In genomic region chr1:234923626-234924025, GRCh38 we compare ENCODE assay signal across 14 cellular contexts.
"Had no signal": no experiment of that assay in that cellular context is flagged by ENCODE, and none has a peak within 500 bp of the region (broad histone marks: within the 10 kb centered on the region; RNA-seq: fewer than 3 reads in every experiment).

No MANE protein-coding gene starts in this region.

- H3K27ac ChIP-seq: lower lobe of right lung, ovary had no signal

- DNase-seq: activated naive CD4-positive, alpha-beta T cell; activated T-cell treated with anti-CD3 and anti-CD28 coated beads, Interleukin-2, amount 50 U/mL, for 4 hours; effector CD4-positive, alpha-beta T cell; lower lobe of right lung; mucosa of descending colon; naive thymus-derived CD8-positive, alpha-beta T cell; SHP77; stimulated activated CD4-positive, alpha-beta T cell treated with anti-CD3 and anti-CD28 coated beads, Interleukin-12 subunit alpha, Interleukin-12 subunit beta, amount 100 ng/mL, for 4 hours; stimulated activated CD4-positive, alpha-beta T cell treated with anti-CD3 and anti-CD28 coated beads, Interleukin-4, amount 100 ng/mL, for 24 hours; stomach; T-helper 2 cell had no signal

- H3K27me3 Mint-ChIP-seq: naive thymus-derived CD8-positive, alpha-beta T cell had no signal

- H3K27me3 ChIP-seq: ovary, stomach, vagina had no signal

- H3K4me3 ChIP-seq: lower lobe of right lung, mucosa of descending colon, ovary, stomach, vagina had no signal

- H3K36me3 Mint-ChIP-seq: naive thymus-derived CD8-positive, alpha-beta T cell had no signal

- H3K9me3 ChIP-seq: lower lobe of right lung, mucosa of descending colon, ovary, stomach, vagina had no signal

- H3K36me3 ChIP-seq: lower lobe of right lung, ovary, stomach, vagina had no signal

- ATAC-seq: activated T-cell treated with anti-CD3 and anti-CD28 coated beads, Interleukin-2, amount 50 U/mL, for 4 hours; lower lobe of right lung; mucosa of descending colon; naive thymus-derived CD8-positive, alpha-beta T cell; SK-N-SH treated with all-trans-retinoic acid at 6 μM for 48 hours had no signal

- H3K4me3 Mint-ChIP-seq: activated T-cell treated with anti-CD3 and anti-CD28 coated beads, Interleukin-2, amount 50 U/mL, for 4 hours; naive thymus-derived CD8-positive, alpha-beta T cell had no signal

- H3K9me3 Mint-ChIP-seq: activated T-cell treated with anti-CD3 and anti-CD28 coated beads, Interleukin-2, amount 50 U/mL, for 4 hours; naive thymus-derived CD8-positive, alpha-beta T cell had no signal
